8 cellular contexts compared by ENCODE assay signal in genomic region chr3:99172736-99173657, GRCh38.
A peak's percentile ranks its signal among the peaks of the same experiment; 100 is the strongest.
DNase-seq lines count a peak whose midpoint lies in the region; ATAC-seq, FAIRE-seq and TF ChIP-seq lines count a peak whose summit lies in the region.

No MANE protein-coding gene starts in this region.

- POLR2A ChIA-PET in BJ (lab: Charles Lee), result no interaction called here

- H3K27me3 Mint-ChIP-seq in astrocyte (ENCODE audit: low read depth, unreplicated experiment), result no peaks in the 10 kb centered on the region

- H3K4me3 Mint-ChIP-seq in astrocyte (ENCODE audit: unreplicated experiment), result no peak overlapping the region

- H3K36me3 ChIP-seq in BJ (ENCODE audit: control insufficient read depth, insufficient read depth, low read length), result no peaks in the 10 kb centered on the region
- no peaks in the 10 kb centered on the region for H3K36me3 ChIP-seq in astrocyte (ENCODE audit: insufficient read depth, low read length)

- CTCF ChIA-PET in BJ (lab: Yijun Ruan, JAX), result interaction anchor here (0.6 to 2.4 kb wide), 47 partner anchors 9 to 635 kb away, joined by 3 to 30 read pairs (median 4); no protein-coding TSS in a partner anchor

- no peak for DNase-seq in BJ (ENCODE audit: low read depth)
- peak; percentile 37 for DNase-seq in GM13976 (ENCODE audit: low spot score)
- DNase-seq in NCI-H69 (lab: John Stamatoyannopoulos, UW), result peak; percentile 33
- DNase-seq in astrocyte (ENCODE audit: low read depth), result peak; percentile 56
- DNase-seq in inferior parietal cortex (ENCODE audit: extremely low spot score), result peak; percentile 44
- DNase-seq in superior temporal gyrus (ENCODE audit: extremely low spot score), result peak; percentile 62
- DNase-seq in NCI-H187 treated with DMSO at 0.1 percent for 48 hours (lab: John Stamatoyannopoulos, UW), result no peak

- no peaks in the 10 kb centered on the region for H3K4me1 ChIP-seq in astrocyte (ENCODE audit: insufficient read depth, low read length)

- no peak overlapping the region for H3K27ac Mint-ChIP-seq in astrocyte (ENCODE audit: unreplicated experiment)

- H3K27ac ChIP-seq in astrocyte (ENCODE audit: low read depth, low read length), result no peak overlapping the region

- TF ChIP-seq CTCF in BJ (IDR thresholded peaks at IDR 0.05; ENCODE audit: insufficient read depth, low read depth, low read length) (peak; percentile 83), GM13976 (IDR thresholded peaks at IDR 0.05; ENCODE audit: borderline replicate concordance, control extremely low read depth, extremely low read depth, insufficient read depth, missing control alignments) (peak; percentile 76), astrocyte (IDR thresholded peaks at IDR 0.05; ENCODE audit: insufficient read depth, low read depth, low read length) (peak; percentile 87)

- H3K4me3 ChIP-seq in BJ (ENCODE audit: low read depth, low read length) (no peak overlapping the region), astrocyte (ENCODE audit: insufficient read depth, low read depth, low read length) (no peak overlapping the region)

- H3K79me2 ChIP-seq in astrocyte (ENCODE audit: insufficient read depth, low read length), result no peaks in the 10 kb centered on the region

- in situ Hi-C loops in GM13976 (cut with MboI; ENCODE audit: low sequenced_read_pairs, unreplicated experiment), result loop anchor here (25.0 kb wide), 1 partner anchor 361 kb away; no protein-coding TSS in a partner anchor

- no peaks in the 10 kb centered on the region for H3K9me3 ChIP-seq in astrocyte (ENCODE audit: insufficient read depth, low read depth, low read length)

- peaks cover 7% of the 10 kb centered on the region for H3K9me3 Mint-ChIP-seq in astrocyte (ENCODE audit: unreplicated experiment)

- ATAC-seq in HG03060 (IDR thresholded peaks at IDR 0.05; ENCODE audit: low read depth, unreplicated experiment), result peak; percentile 58

- H3K4me1 Mint-ChIP-seq in astrocyte (ENCODE audit: low read depth, unreplicated experiment), result no peaks in the 10 kb centered on the region

- H3K4me2 ChIP-seq in astrocyte (ENCODE audit: low read length), result no peak overlapping the region

- H3K27me3 ChIP-seq in BJ (ENCODE audit: control insufficient read depth, insufficient read depth, low read length) (no peaks in the 10 kb centered on the region), astrocyte (ENCODE audit: insufficient read depth, low read length) (no peaks in the 10 kb centered on the region)

- peak overlapping the region; percentile 43 for H2AFZ ChIP-seq in astrocyte (ENCODE audit: low read depth, low read length)

- H3K36me3 Mint-ChIP-seq in astrocyte (ENCODE audit: low read depth, unreplicated experiment), result peaks cover 4% of the 10 kb centered on the region

- H4K20me1 ChIP-seq in astrocyte (ENCODE audit: insufficient read depth, low read length), result no peaks in the 10 kb centered on the region

- no peak overlapping the region for H3K9ac ChIP-seq in astrocyte (ENCODE audit: low read length)

- peak; percentile 96 for FAIRE-seq in astrocyte (lab: Jason Lieb, UNC)

Comparison
In these comparisons a context has a peak if more than half of its experiments do, and no peak if none do; other contexts are left out.
1. DNase-seq: peak in GM13976 (single experiment), NCI-H69 (single experiment), astrocyte (single experiment), inferior parietal cortex (single experiment) and superior temporal gyrus (single experiment); none in BJ (single experiment) and NCI-H187 treated with DMSO at 0.1 percent for 48 hours (single experiment).
2. Peak in every context shown above with its lines, with median percentiles within 50 percentile points of each other: CTCF ChIP-seq.